Comparison of ENCODE assay signal across 18 cellular contexts in genomic region chr5:11247224-11247623, GRCh38.
DNase-seq lines count a peak whose midpoint lies in the region; ATAC-seq, FAIRE-seq and TF ChIP-seq lines count a peak whose summit lies in the region.
"Had no signal": no experiment of that assay in that cellular context is flagged by ENCODE, and none has a peak within 500 bp of the region (broad histone marks: within the 10 kb centered on the region; RNA-seq: fewer than 3 reads in every experiment).

No MANE protein-coding gene starts in this region.

- peak; percentile 59; the same call in 2 of the 3 replicates for ATAC-seq in K562

- no peak overlapping the region for H4K8ac ChIP-seq in H9 (replicated peaks; ENCODE audit: insufficient read length, low read depth, low read length)
- no peak overlapping the region for H4K8ac ChIP-seq in mesendoderm (ENCODE audit: low read depth, low read length)

- peaks cover 19 to 23% of the 10 kb centered on the region in 2 experiments for H3K4me1 Mint-ChIP-seq in H9
- H3K4me1 Mint-ChIP-seq: CD4-positive, CD25-positive, alpha-beta regulatory T cell had no signal

- H3K27ac Mint-ChIP-seq in H9, result peak overlapping the region in 1 of 3 experiments; percentile 22; a peak in 1 of 7 replicates
- H3K27ac Mint-ChIP-seq: CD4-positive, CD25-positive, alpha-beta regulatory T cell had no signal

- no peaks in the 10 kb centered on the region for H3K9me3 Mint-ChIP-seq in H9

- BruUV-seq in K562 (replicated peaks; lab: Mats Ljungman, UMichigan), result no TSS peak

- H2BK15ac ChIP-seq in H9 (ENCODE audit: low read depth, low read length) (no peak overlapping the region), mesendoderm (replicated peaks; ENCODE audit: low read depth) (no peak overlapping the region)

- H4K5ac ChIP-seq in H9 (ENCODE audit: insufficient read length, low read depth, low read length) (no peak overlapping the region), mesendoderm (ENCODE audit: low read length) (no peak overlapping the region)

- WGBS in H9 (ENCODE audit: extremely low coverage, insufficient read length, low lambda C conversion rate), result no CpG with 5 or more reads among the region's 3 CpGs
- 0% methylated on average over 3 of the region's 3 CpGs for WGBS in K562 (ENCODE audit: insufficient coverage, low coverage, missing lambda C conversion rate)
- WGBS in mesendoderm (ENCODE audit: extremely low coverage, insufficient coverage, low lambda C conversion rate), result no CpG with 5 or more reads among the region's 3 CpGs

- no peak for FAIRE-seq in K562 (lab: Jason Lieb, UNC)
- FAIRE-seq: GM19239 had no signal

- DNase-seq in GDM1 (lab: John Stamatoyannopoulos, UW) (peak; percentile 11), H9 (no peak), K562 (ENCODE audit: extremely low read depth in 1 of 4, low spot score in 3 of 4) (no peak), mesendoderm (peak; percentile 30), NK-92 (lab: John Stamatoyannopoulos, UW; ENCODE audit: unreplicated experiment) (no peak), DMS153 treated with DMSO at 0.1 percent for 48 hours (lab: John Stamatoyannopoulos, UW; ENCODE audit: unreplicated experiment) (no peak), MG63 (no peak)
- DNase-seq: CD4-positive, CD25-positive, alpha-beta regulatory T cell; GM23248; Karpas-422; NCI-H1436; NCI-H2029 treated with DMSO at 0.1 percent for 48 hours; NCI-H510A; NCI-H82; RPMI8226; SW 1271 had no signal

- in situ Hi-C loops in K562 (cut with MboI), result no loop called here

- H3K27me3 ChIP-seq in H9 (ENCODE audit: insufficient read depth, low read length) (no peaks in the 10 kb centered on the region), K562 (ENCODE audit: control insufficient read depth in 2 of 2, insufficient read depth in 2 of 2, low read length in 2 of 2) (no peaks in the 10 kb centered on the region), mesendoderm (ENCODE audit: insufficient read depth, low read length, poor library complexity) (no peaks in the 10 kb centered on the region), MG63 (peaks cover 3% of the 10 kb centered on the region)
- H3K27me3 ChIP-seq: SJSA1 had no signal

- H2BK5ac ChIP-seq in H9 (ENCODE audit: insufficient read length, low read length), result no peak overlapping the region
- no peak overlapping the region for H2BK5ac ChIP-seq in mesendoderm (ENCODE audit: low read length)

- CTCF ChIA-PET in K562 (lab: Yijun Ruan, JAX; ENCODE audit: low intra/inter-chr PET ratio), result no interaction called here

- H3K36me3 ChIP-seq in K562 (ENCODE audit: control insufficient read depth, insufficient read depth, low read length) (no peaks in the 10 kb centered on the region), mesendoderm (ENCODE audit: control insufficient read depth, insufficient read depth, low read length) (no peaks in the 10 kb centered on the region), MG63 (no peaks in the 10 kb centered on the region)
- H3K36me3 ChIP-seq: SJSA1 had no signal

- H3K4ac ChIP-seq in H9 (ENCODE audit: low read depth, low read length) (no peak overlapping the region), mesendoderm (ENCODE audit: low read depth, low read length) (no peak overlapping the region)

- TF ChIP-seq CTCF in H9 (conservative IDR thresholded peaks at IDR 0.05) (peak; percentile 59), K562 (IDR thresholded peaks at IDR 0.05 in 2 of 3, conservative IDR thresholded peaks at IDR 0.05 in 1 of 3; ENCODE audit: insufficient read depth in 2 of 3, low read depth in 1 of 3, low read length in 3 of 3) (0 out of 6 replicates have a peak, but pooled peaks of 1 of the 3 experiments have one; percentile 16)

- H3T11ph ChIP-seq in H9 (ENCODE audit: low read length), result no peak overlapping the region

- H3K79me2 ChIP-seq in H9 (ENCODE audit: insufficient read depth, low read length) (no peaks in the 10 kb centered on the region), K562 (ENCODE audit: control insufficient read depth, insufficient read depth, low read length) (no peaks in the 10 kb centered on the region), mesendoderm (ENCODE audit: control insufficient read depth, insufficient read depth, low read length) (no peaks in the 10 kb centered on the region)

- H3K9ac ChIP-seq in H9 (ENCODE audit: extremely low read depth, insufficient read length, low read length) (no peak overlapping the region), K562 (ENCODE audit: insufficient read depth in 1 of 2, low read depth in 2 of 2, low read length in 2 of 2) (no peak overlapping the region), mesendoderm (ENCODE audit: low read length) (no peak overlapping the region)
- H3K9ac ChIP-seq: GM23248 had no signal

- H3K18ac ChIP-seq in H9 (ENCODE audit: insufficient read length, low read depth, low read length), result no peak overlapping the region
- H3K18ac ChIP-seq in mesendoderm (ENCODE audit: low read length), result no peak overlapping the region

- H3K36me3 Mint-ChIP-seq in H9 (ENCODE audit: insufficient read depth in 1 of 3, low read depth in 3 of 3), result no peaks in the 10 kb centered on the region
- H3K36me3 Mint-ChIP-seq: CD4-positive, CD25-positive, alpha-beta regulatory T cell had no signal

- H3K4me1 ChIP-seq in H9 (ENCODE audit: insufficient read depth, low read length) (peaks cover 10% of the 10 kb centered on the region; the same call in 1 of the 2 replicates), K562 (replicated peaks in 1 of 2; ENCODE audit: control insufficient read depth in 2 of 2, insufficient read depth in 2 of 2, low read length in 2 of 2) (no peaks in the 10 kb centered on the region), mesendoderm (ENCODE audit: control insufficient read depth, low read depth, low read length) (peaks cover 2% of the 10 kb centered on the region)

- POLR2A ChIA-PET in K562 (lab: Yijun Ruan, JAX), result no interaction called here

- H3K4me3 Mint-ChIP-seq in H9, result no peak overlapping the region
- H3K4me3 Mint-ChIP-seq: CD4-positive, CD25-positive, alpha-beta regulatory T cell had no signal

- no peak overlapping the region for H2BK20ac ChIP-seq in H9 (ENCODE audit: low read depth, low read length, poor library complexity, severe bottlenecking)

- no peaks in the 10 kb centered on the region for H3K23me2 ChIP-seq in H9 (ENCODE audit: insufficient read length, low read depth, low read length, poor library complexity, severe bottlenecking)

- H3K4me2 ChIP-seq in H9 (ENCODE audit: insufficient read depth, insufficient read length, low read length), result no peak overlapping the region
- H3K4me2 ChIP-seq in K562 (ENCODE audit: insufficient read depth, low read length), result no peak overlapping the region
- H3K4me2 ChIP-seq in mesendoderm (ENCODE audit: low read length), result no peak overlapping the region

- H2BK12ac ChIP-seq in H9 (ENCODE audit: insufficient read length, low read depth, low read length), result no peak overlapping the region

- no peak overlapping the region for H3K56ac ChIP-seq in H9 (ENCODE audit: insufficient read length, low read depth, low read length)
- H3K56ac ChIP-seq in mesendoderm (ENCODE audit: low read length), result no peak overlapping the region

- H3K4me3 ChIP-seq in K562 (no peak overlapping the region), mesendoderm (ENCODE audit: low read length) (no peak overlapping the region), MG63 (no peak overlapping the region)
- H3K4me3 ChIP-seq: GM23248, SJSA1 had no signal

- H3K9me1 ChIP-seq in K562 (ENCODE audit: control insufficient read depth, insufficient read depth, low read length), result no peaks in the 10 kb centered on the region

- H3K27ac ChIP-seq in H9 (ENCODE audit: insufficient read length, low read depth, low read length) (no peak overlapping the region), K562 (ENCODE audit: extremely low read depth, low read depth, low read length) (no peak overlapping the region), mesendoderm (ENCODE audit: low read depth, low read length) (no peak overlapping the region)
- H3K27ac ChIP-seq: GM23248, SJSA1 had no signal

- H2AFZ ChIP-seq in H9 (ENCODE audit: low read length) (no peak overlapping the region), K562 (ENCODE audit: low read depth, low read length) (no peak overlapping the region)
- H2AFZ ChIP-seq: GM23248 had no signal

- H3K79me1 ChIP-seq in H9 (ENCODE audit: insufficient read depth, low read depth, low read length, poor library complexity, severe bottlenecking) (no peaks in the 10 kb centered on the region), mesendoderm (ENCODE audit: low read length) (no peaks in the 10 kb centered on the region)

- H2AK5ac ChIP-seq in H9 (ENCODE audit: insufficient read length, low read length) (no peak overlapping the region), mesendoderm (ENCODE audit: low read length) (no peak overlapping the region)

- H3K23ac ChIP-seq in H9 (ENCODE audit: insufficient read length, low read depth, low read length) (no peak overlapping the region), mesendoderm (ENCODE audit: low read length) (no peak overlapping the region)

- H3K9me3 ChIP-seq in H9 (ENCODE audit: control insufficient read depth, low read depth, low read length) (no peaks in the 10 kb centered on the region), K562 (replicated peaks; ENCODE audit: control insufficient read depth, insufficient read depth, low read depth, low read length) (no peaks in the 10 kb centered on the region), MG63 (no peaks in the 10 kb centered on the region)
- H3K9me3 ChIP-seq: SJSA1 had no signal

- no peak overlapping the region for H3K14ac ChIP-seq in H9 (ENCODE audit: insufficient read depth, low read length)

- no peak overlapping the region for H2BK120ac ChIP-seq in H9 (ENCODE audit: low read depth, low read length, poor library complexity, severe bottlenecking)
- H2BK120ac ChIP-seq in mesendoderm (ENCODE audit: low read depth, low read length), result no peak overlapping the region

- H4K91ac ChIP-seq in H9 (ENCODE audit: insufficient read length, low read depth, low read length), result no peak overlapping the region

- H3K27me3 Mint-ChIP-seq in H9 (ENCODE audit: low read depth), result no peaks in the 10 kb centered on the region

- intact Hi-C loops in K562 (cut with micrococcal nuclease), result no loop called here

- peak in 1 of 2 experiments; percentile 15; a peak in 1 of 4 replicates for TF ChIP-seq RAD21 in K562 (CRISPR knock-in tag; conservative IDR thresholded peaks at IDR 0.05 in 1 of 2, IDR thresholded peaks at IDR 0.05 in 1 of 2)

- TF ChIP-seq POLR2A in K562 (conservative IDR thresholded peaks at IDR 0.05), result no peak

- H4K20me1 ChIP-seq in H9 (ENCODE audit: control insufficient read depth, insufficient read depth, insufficient read length) (no peaks in the 10 kb centered on the region), K562 (replicated peaks; ENCODE audit: control insufficient read depth, insufficient read depth, low read length) (no peaks in the 10 kb centered on the region)

- TF ChIP-seq EP300 in K562 (IDR thresholded peaks at IDR 0.05; ENCODE audit: low read length), result no peak

TF ChIP-seq in K562, 482 proteins besides CTCF, POLR2A, EP300 and RAD21 (continues in another document):
- no peak for TF ChIP-seq STAT5B (CRISPR knock-in tag; IDR thresholded peaks at IDR 0.05)
- no peak for TF ChIP-seq SRSF3 (IDR thresholded peaks at IDR 0.05; ENCODE audit: insufficient read depth, low read length)
- TF ChIP-seq POLR3A (IDR thresholded peaks at IDR 0.05; ENCODE audit: borderline replicate concordance, extremely low read depth, insufficient read depth, insufficient read length), result no peak
- no peak for TF ChIP-seq ESRRA (IDR thresholded peaks at IDR 0.05; ENCODE audit: borderline replicate concordance, low read depth)

Comparison
In these comparisons a context has a peak if more than half of its experiments do, and no peak if none do; other contexts are left out.
1. DNase-seq: peak in GDM1 (single experiment) and mesendoderm (single experiment); none in H9 (single experiment), K562 (0 of 4), NK-92 (single experiment), DMS153 treated with DMSO at 0.1 percent for 48 hours (single experiment) and MG63 (single experiment).